In the genomic region with DNA sequence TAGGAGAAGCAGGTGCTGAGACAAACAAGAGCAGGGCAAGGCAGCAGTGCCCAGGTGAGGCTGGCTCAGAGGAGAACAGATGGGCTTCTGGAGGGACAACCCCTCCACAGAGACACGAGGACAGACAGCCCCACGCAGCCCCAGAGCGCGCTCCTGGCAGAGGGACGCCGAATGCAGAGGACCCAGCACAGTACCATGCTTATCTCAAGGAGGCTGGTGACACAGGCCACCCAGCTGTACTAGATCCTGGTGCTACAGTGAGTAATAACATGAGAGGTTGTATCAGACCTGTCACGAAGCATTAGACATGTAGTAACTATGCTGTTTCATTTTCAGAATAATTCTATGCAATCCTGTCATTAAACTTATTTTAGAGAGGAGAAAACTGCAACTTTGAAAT, we compare ENCODE assay signal across 16 cellular contexts.
A peak's percentile ranks its signal among the peaks of the same experiment; 100 is the strongest.
DNase-seq lines count a peak whose midpoint lies in the region; ATAC-seq and TF ChIP-seq lines count a peak whose summit lies in the region.
"Had no signal": no experiment of that assay in that cellular context is flagged by ENCODE, and none has a peak within 500 bp of the region (broad histone marks: within the 10 kb centered on the region; RNA-seq: fewer than 3 reads in every experiment).

No MANE protein-coding gene starts in this region.

- no peaks in the 10 kb centered on the region for H3K4me1 ChIP-seq in CD8-positive, alpha-beta T cell (ENCODE audit: insufficient read depth, low read length)

- CTCF ChIA-PET in activated naive CD4-positive, alpha-beta T cell treated with anti-CD3 and anti-CD28 coated beads for 36 hours (lab: Charles Lee) = interaction anchor here (0.6 kb wide), 1 partner anchor 28 kb away, joined by 3 read pairs; no protein-coding TSS in a partner anchor
- CTCF ChIA-PET in activated naive CD4-positive, alpha-beta T cell treated with anti-CD3 and anti-CD28 coated beads, Interleukin-2, amount 10 ng/mL, durations not matched to agents 7 days and 5 days (lab: Charles Lee) = no interaction called here
- CTCF ChIA-PET in CD8-positive, alpha-beta T cell (lab: Charles Lee) = no interaction called here

- H3K4me3 ChIP-seq in CD8-positive, alpha-beta T cell (ENCODE audit: low read depth, low read length) = no peak overlapping the region

- POLR2A ChIA-PET in CD8-positive, alpha-beta T cell (lab: Charles Lee) = no interaction called here

- peaks cover 29% of the 10 kb centered on the region for H3K36me3 ChIP-seq in CD8-positive, alpha-beta T cell (ENCODE audit: insufficient read depth, low read length)

- no peaks in the 10 kb centered on the region for H3K9me3 ChIP-seq in CD8-positive, alpha-beta T cell (ENCODE audit: low read length)

- intact Hi-C loops in activated naive CD4-positive, alpha-beta T cell treated with anti-CD3 and anti-CD28 coated beads for 36 hours (cut with micrococcal nuclease) = no loop called here
- intact Hi-C loops in CD8-positive, alpha-beta T cell (cut with DNase I, micrococcal nuclease) = no loop called here
- intact Hi-C loops in posterior cingulate gyrus (cut with DNase I) = no loop called here

- no peaks in the 10 kb centered on the region for H3K9me3 Mint-ChIP-seq in activated naive CD4-positive, alpha-beta T cell treated with anti-CD3 and anti-CD28 coated beads for 36 hours
- H3K9me3 Mint-ChIP-seq in activated naive CD4-positive, alpha-beta T cell treated with anti-CD3 and anti-CD28 coated beads, Interleukin-2, amount 10 ng/mL, durations not matched to agents 7 days and 5 days = no peaks in the 10 kb centered on the region
- no peaks in the 10 kb centered on the region for H3K9me3 Mint-ChIP-seq in CD8-positive, alpha-beta T cell
- no peaks in the 10 kb centered on the region for H3K9me3 Mint-ChIP-seq in activated T-helper 17 cell treated with anti-CD3 and anti-CD28 coated beads, Interleukin-2, amount 50 U/mL, for 72 hours
- no peaks in the 10 kb centered on the region for H3K9me3 Mint-ChIP-seq in immature natural killer cell
- H3K9me3 Mint-ChIP-seq: CD14-positive monocyte had no signal

- no peak for DNase-seq in activated naive CD4-positive, alpha-beta T cell treated with anti-CD3 and anti-CD28 coated beads for 36 hours
- no peak for DNase-seq in activated naive CD4-positive, alpha-beta T cell treated with anti-CD3 and anti-CD28 coated beads, Interleukin-2, amount 10 ng/mL, durations not matched to agents 7 days and 5 days
- no peak for DNase-seq in CD8-positive, alpha-beta T cell
- DNase-seq in immature natural killer cell = no peak
- no peak for DNase-seq in posterior cingulate gyrus
- DNase-seq in ureter (ENCODE audit: low spot score) = no peak
- DNase-seq: ACHN, AML-193, DMS53, NCI-H1048, NCI-H146, NCI-H2081, NCI-H748 treated with DMSO at 0.1 percent for 48 hours had no signal

- no peaks in the 10 kb centered on the region for H3K4me1 Mint-ChIP-seq in activated naive CD4-positive, alpha-beta T cell treated with anti-CD3 and anti-CD28 coated beads for 36 hours (ENCODE audit: low read depth)
- H3K4me1 Mint-ChIP-seq in activated naive CD4-positive, alpha-beta T cell treated with anti-CD3 and anti-CD28 coated beads, Interleukin-2, amount 10 ng/mL, durations not matched to agents 7 days and 5 days = peaks cover 19% of the 10 kb centered on the region
- peaks cover 6% of the 10 kb centered on the region for H3K4me1 Mint-ChIP-seq in CD8-positive, alpha-beta T cell (ENCODE audit: low read depth)
- H3K4me1 Mint-ChIP-seq in activated T-helper 17 cell treated with anti-CD3 and anti-CD28 coated beads, Interleukin-2, amount 50 U/mL, for 72 hours = peaks cover 10% of the 10 kb centered on the region
- peaks cover 2 to 33% of the 10 kb centered on the region in 2 donors for H3K4me1 Mint-ChIP-seq in immature natural killer cell

- TF ChIP-seq CTCF in CD8-positive, alpha-beta T cell (IDR thresholded peaks at IDR 0.05) = no peak

- no peak for ATAC-seq in CD8-positive, alpha-beta T cell
- ATAC-seq in activated T-helper 17 cell treated with anti-CD3 and anti-CD28 coated beads, Interleukin-2, amount 50 U/mL, for 72 hours (replicated peaks) = peak; percentile 82

- no peak overlapping the region for H3K4me3 Mint-ChIP-seq in activated naive CD4-positive, alpha-beta T cell treated with anti-CD3 and anti-CD28 coated beads for 36 hours
- H3K4me3 Mint-ChIP-seq in activated naive CD4-positive, alpha-beta T cell treated with anti-CD3 and anti-CD28 coated beads, Interleukin-2, amount 10 ng/mL, durations not matched to agents 7 days and 5 days = no peak overlapping the region
- no peak overlapping the region for H3K4me3 Mint-ChIP-seq in CD8-positive, alpha-beta T cell
- H3K4me3 Mint-ChIP-seq in activated T-helper 17 cell treated with anti-CD3 and anti-CD28 coated beads, Interleukin-2, amount 50 U/mL, for 72 hours = no peak overlapping the region
- no peak overlapping the region for H3K4me3 Mint-ChIP-seq in immature natural killer cell
- H3K4me3 Mint-ChIP-seq: CD14-positive monocyte had no signal

- H3K27me3 ChIP-seq in CD8-positive, alpha-beta T cell (ENCODE audit: insufficient read depth, low read length) = no peaks in the 10 kb centered on the region

- peaks cover 5% of the 10 kb centered on the region for H3K36me3 Mint-ChIP-seq in activated naive CD4-positive, alpha-beta T cell treated with anti-CD3 and anti-CD28 coated beads for 36 hours (ENCODE audit: low read depth)
- H3K36me3 Mint-ChIP-seq in activated naive CD4-positive, alpha-beta T cell treated with anti-CD3 and anti-CD28 coated beads, Interleukin-2, amount 10 ng/mL, durations not matched to agents 7 days and 5 days = peaks cover 72% of the 10 kb centered on the region
- peaks cover 80% of the 10 kb centered on the region for H3K36me3 Mint-ChIP-seq in CD8-positive, alpha-beta T cell
- peaks cover 87% of the 10 kb centered on the region for H3K36me3 Mint-ChIP-seq in activated T-helper 17 cell treated with anti-CD3 and anti-CD28 coated beads, Interleukin-2, amount 50 U/mL, for 72 hours (ENCODE audit: low read depth)
- H3K36me3 Mint-ChIP-seq in immature natural killer cell = peaks cover 19 to 62% (median 33%) of the 10 kb centered on the region in 3 donors

- H3K27ac ChIP-seq in CD8-positive, alpha-beta T cell (ENCODE audit: low read depth, low read length) = no peak overlapping the region
- H3K27ac ChIP-seq: RWPE1 had no signal

- H3K27ac Mint-ChIP-seq in activated naive CD4-positive, alpha-beta T cell treated with anti-CD3 and anti-CD28 coated beads for 36 hours = peak overlapping the region; percentile 25
- H3K27ac Mint-ChIP-seq in activated naive CD4-positive, alpha-beta T cell treated with anti-CD3 and anti-CD28 coated beads, Interleukin-2, amount 10 ng/mL, durations not matched to agents 7 days and 5 days = no peak overlapping the region
- H3K27ac Mint-ChIP-seq in CD8-positive, alpha-beta T cell = peak overlapping the region; percentile 45
- H3K27ac Mint-ChIP-seq in activated T-helper 17 cell treated with anti-CD3 and anti-CD28 coated beads, Interleukin-2, amount 50 U/mL, for 72 hours = peak overlapping the region; percentile 44
- peak overlapping the region in 5 of 6 donors; percentile 14 to 60 (median 21) for H3K27ac Mint-ChIP-seq in immature natural killer cell

- no peaks in the 10 kb centered on the region for H3K27me3 Mint-ChIP-seq in activated naive CD4-positive, alpha-beta T cell treated with anti-CD3 and anti-CD28 coated beads for 36 hours (ENCODE audit: low read depth)
- no peaks in the 10 kb centered on the region for H3K27me3 Mint-ChIP-seq in activated naive CD4-positive, alpha-beta T cell treated with anti-CD3 and anti-CD28 coated beads, Interleukin-2, amount 10 ng/mL, durations not matched to agents 7 days and 5 days
- H3K27me3 Mint-ChIP-seq in CD8-positive, alpha-beta T cell (ENCODE audit: low read depth) = no peaks in the 10 kb centered on the region
- H3K27me3 Mint-ChIP-seq in activated T-helper 17 cell treated with anti-CD3 and anti-CD28 coated beads, Interleukin-2, amount 50 U/mL, for 72 hours = no peaks in the 10 kb centered on the region
- H3K27me3 Mint-ChIP-seq in immature natural killer cell (ENCODE audit: low read depth in 3 of 3) = peaks cover 0 to 4% (median 3%) of the 10 kb centered on the region in 3 donors
